In genomic region chr17:47254403-47254943, GRCh38 we compare ENCODE assay signal across 8 cellular contexts. TPM values are rescaled to one million over a fixed set of nuclear protein-coding genes. Genes with fewer than 3 reads are reported as not detected.
DNase-seq lines count a peak whose midpoint lies in the region; ATAC-seq and TF ChIP-seq lines count a peak whose summit lies in the region.

No MANE protein-coding gene starts in this region.

- no peaks in the 10 kb centered on the region for H3K36me3 Mint-ChIP-seq in activated naive CD4-positive, alpha-beta T cell treated with anti-CD3 and anti-CD28 coated beads, Interleukin-2, amount 50 U/mL, for 24 hours

- intact Hi-C loops in lower lobe of right lung (cut with DNase I): no loop called here

- peak overlapping the region; percentile 91 for H3K4me3 Mint-ChIP-seq in activated naive CD4-positive, alpha-beta T cell treated with anti-CD3 and anti-CD28 coated beads, Interleukin-2, amount 50 U/mL, for 24 hours

- H3K27ac ChIP-seq in lower lobe of right lung: no peak overlapping the region
- peak overlapping the region; percentile 78 for H3K27ac ChIP-seq in urinary bladder (ENCODE audit: low read depth)

- H3K9me3 Mint-ChIP-seq in activated naive CD4-positive, alpha-beta T cell treated with anti-CD3 and anti-CD28 coated beads, Interleukin-2, amount 50 U/mL, for 24 hours: no peaks in the 10 kb centered on the region

- ATAC-seq in lower lobe of right lung: no peak
- ATAC-seq in HG02840 (IDR thresholded peaks at IDR 0.05; ENCODE audit: low FRiP score, unreplicated experiment): no peak
- no peak for ATAC-seq in HG03520 (IDR thresholded peaks at IDR 0.05; ENCODE audit: unreplicated experiment)

- no peak for DNase-seq in activated naive CD4-positive, alpha-beta T cell (lab: John Stamatoyannopoulos, UW)
- DNase-seq in astrocyte of the hippocampus (ENCODE audit: low read depth, low spot score) (peak; percentile 35), lower lobe of right lung (no peak), iPS-NIHi7 (ENCODE audit: extremely low spot score) (no peak)

- TF ChIP-seq CTCF in lower lobe of right lung (IDR thresholded peaks at IDR 0.05): no peak

- H3K36me3 ChIP-seq in lower lobe of right lung: no peaks in the 10 kb centered on the region
- H3K36me3 ChIP-seq in urinary bladder (ENCODE audit: insufficient read depth): no peaks in the 10 kb centered on the region

- peaks cover 42% of the 10 kb centered on the region for H3K27me3 Mint-ChIP-seq in activated naive CD4-positive, alpha-beta T cell treated with anti-CD3 and anti-CD28 coated beads, Interleukin-2, amount 50 U/mL, for 24 hours

- H3K27ac Mint-ChIP-seq in activated naive CD4-positive, alpha-beta T cell treated with anti-CD3 and anti-CD28 coated beads, Interleukin-2, amount 50 U/mL, for 24 hours: no peak overlapping the region

- peaks cover 9% of the 10 kb centered on the region for H3K4me1 Mint-ChIP-seq in activated naive CD4-positive, alpha-beta T cell treated with anti-CD3 and anti-CD28 coated beads, Interleukin-2, amount 50 U/mL, for 24 hours

- H3K4me3 ChIP-seq in lower lobe of right lung (peak overlapping the region; percentile 74), urinary bladder (ENCODE audit: low read depth, low read length) (peak overlapping the region; percentile 79)

- H3K4me1 ChIP-seq in lower lobe of right lung: peaks cover 25% of the 10 kb centered on the region
- H3K4me1 ChIP-seq in urinary bladder (ENCODE audit: insufficient read depth): peaks cover 3% of the 10 kb centered on the region

- peaks cover 19% of the 10 kb centered on the region for H3K27me3 ChIP-seq in lower lobe of right lung (ENCODE audit: low read depth)

- no peaks in the 10 kb centered on the region for H3K9me3 ChIP-seq in lower lobe of right lung

- 18% methylated on average over 15 of the region's 15 CpGs for WGBS in urinary bladder

RNA-seq across cellular contexts. Expression of gene ITGB3, which starts 0.8 kb away (rescaled TPM):
- total RNA-seq in lower lobe of right lung: 10.5 TPM
- 20.2 TPM for total RNA-seq in urinary bladder
- polyA plus RNA-seq in urinary bladder: 19.2 TPM

RNA-seq across cellular contexts. Expression of gene MYL4, which starts 45.3 kb away (rescaled TPM):
- total RNA-seq in lower lobe of right lung: 3.0 TPM
- 31.7 TPM for total RNA-seq in urinary bladder
- 0.53 TPM for polyA plus RNA-seq in urinary bladder
